Comparison of ENCODE assay signal across 8 cellular contexts in genomic region chr6:41970436-41970846, GRCh38. TPM values are rescaled to one million over a fixed set of nuclear protein-coding genes. Genes with fewer than 3 reads are reported as not detected.
DNase-seq lines count a peak whose midpoint lies in the region; ATAC-seq and TF ChIP-seq lines count a peak whose summit lies in the region.

No MANE protein-coding gene starts in this region.

- no peak overlapping the region for H3K23ac ChIP-seq in mesendoderm (ENCODE audit: low read length)

- H2BK120ac ChIP-seq in mesendoderm (ENCODE audit: low read depth, low read length), result no peak overlapping the region

- no peak overlapping the region for H2AK5ac ChIP-seq in mesendoderm (ENCODE audit: low read length)

- no peak overlapping the region for H2BK5ac ChIP-seq in mesendoderm (ENCODE audit: low read length)

- DNase-seq in HPDE6-E6E7 (ENCODE audit: extremely low spot score) (peak; percentile 20), heart left ventricle (peak in 1 of 5 donors; percentile 44), NCI-H2029 treated with DMSO at 0.1 percent for 48 hours (lab: John Stamatoyannopoulos, UW) (no peak), mesendoderm (no peak)
- peak; percentile 50 to 56 for DNase-seq in activated CD4-positive, alpha-beta T cell treated with anti-CD3 and anti-CD28 coated beads, Interleukin-2, amount 50 U/mL, for 4 hours
- peak; percentile 50 to 74 (median 52) for DNase-seq in stimulated activated CD4-positive, alpha-beta T cell treated with anti-CD3 and anti-CD28 coated beads, TNF-alpha, amount 100 ng/mL, for 24 hours (ENCODE audit: low read depth in 3 of 3)

- H3K9ac ChIP-seq in mesendoderm (ENCODE audit: low read length), result no peak overlapping the region

- H3K79me1 ChIP-seq in mesendoderm (ENCODE audit: low read length), result no peaks in the 10 kb centered on the region

- H4K5ac ChIP-seq in mesendoderm (ENCODE audit: low read length), result no peak overlapping the region

- TF ChIP-seq CTCF in heart left ventricle (IDR thresholded peaks at IDR 0.05), result no peak

- 44 to 64% (median 49%) methylated on average over 4 of the region's 4 CpGs for WGBS in heart left ventricle, 4 donors
- WGBS in mesendoderm (ENCODE audit: extremely low coverage, insufficient coverage, low lambda C conversion rate), result no CpG with 5 or more reads among the region's 4 CpGs

- H3K27me3 ChIP-seq in heart left ventricle, result no peaks in the 10 kb centered on the region
- H3K27me3 ChIP-seq in mesendoderm (ENCODE audit: insufficient read depth, low read length, poor library complexity), result no peaks in the 10 kb centered on the region

- no peak overlapping the region for H3K56ac ChIP-seq in mesendoderm (ENCODE audit: low read length)

- no peak overlapping the region for H3K4ac ChIP-seq in mesendoderm (ENCODE audit: low read depth, low read length)

- TF ChIP-seq POLR2A in heart left ventricle (IDR thresholded peaks at IDR 0.05), result no peak

- no peak overlapping the region for H3K18ac ChIP-seq in mesendoderm (ENCODE audit: low read length)

- H3K36me3 ChIP-seq in heart left ventricle, result no peaks in the 10 kb centered on the region
- H3K36me3 ChIP-seq in mesendoderm (ENCODE audit: control insufficient read depth, insufficient read depth, low read length), result no peaks in the 10 kb centered on the region

- no peak overlapping the region for H2BK15ac ChIP-seq in mesendoderm (replicated peaks; ENCODE audit: low read depth)

- no peak overlapping the region for H3K4me2 ChIP-seq in mesendoderm (ENCODE audit: low read length)

- no peaks in the 10 kb centered on the region for H3K9me3 ChIP-seq in heart left ventricle

- intact Hi-C loops in heart left ventricle (cut with DNase I), result no loop called here

- peak in 3 of 4 donors; percentile 55 to 80 (median 65) for ATAC-seq in heart left ventricle
- no peak for ATAC-seq in HG03095 (IDR thresholded peaks at IDR 0.05; ENCODE audit: unreplicated experiment)
- no peak for ATAC-seq in GM18520 (IDR thresholded peaks at IDR 0.05; ENCODE audit: unreplicated experiment)

- H3K79me2 ChIP-seq in mesendoderm (ENCODE audit: control insufficient read depth, insufficient read depth, low read length), result no peaks in the 10 kb centered on the region

- H3K4me3 ChIP-seq in heart left ventricle (no peak overlapping the region), mesendoderm (ENCODE audit: low read length) (no peak overlapping the region)

- H3K27ac ChIP-seq in heart left ventricle (peak overlapping the region in 1 of 12 donors; percentile 35), mesendoderm (ENCODE audit: low read depth, low read length) (no peak overlapping the region)

- peaks cover 0 to 31% (median 10%) of the 10 kb centered on the region in 12 donors for H3K4me1 ChIP-seq in heart left ventricle
- peaks cover 5% of the 10 kb centered on the region for H3K4me1 ChIP-seq in mesendoderm (ENCODE audit: control insufficient read depth, low read depth, low read length)

- H4K8ac ChIP-seq in mesendoderm (ENCODE audit: low read depth, low read length), result no peak overlapping the region

RNA-seq across cellular contexts. Expression of gene CCND3, which starts 28.8 kb away (rescaled TPM):
- total RNA-seq in heart left ventricle, result 100 to 1,000 TPM in 2 of 9 donors, 10 to 100 TPM in 7; 33.9 to 116 (median 46.2) TPM
- 10 to 100 TPM; 47.1 to 78.1 TPM for polyA plus RNA-seq in heart left ventricle
- 15.1 TPM for polyA plus RNA-seq in mesendoderm (2013, experiment 1 of 2)
- polyA plus RNA-seq in mesendoderm (2013, experiment 2 of 2), result 15.5 TPM

RNA-seq across cellular contexts. Expression of gene BYSL, which starts 49.1 kb away (rescaled TPM):
- 10 to 100 TPM in 4 of 9 donors, 1 to 10 TPM in 5; 4.5 to 15.3 (median 9.2) TPM for total RNA-seq in heart left ventricle
- polyA plus RNA-seq in heart left ventricle, result 10 to 100 TPM in 1 of 2 donors, 1 to 10 TPM in 1; 5.0 to 26.3 TPM
- polyA plus RNA-seq in mesendoderm (2013, experiment 1 of 2), result 37.8 TPM
- 36.4 TPM for polyA plus RNA-seq in mesendoderm (2013, experiment 2 of 2)

RNA-seq across cellular contexts. Expression of gene MED20, which starts 49.5 kb away (rescaled TPM):
- 10 to 100 TPM; 13.5 to 25.5 (median 16.9) TPM for total RNA-seq in heart left ventricle
- polyA plus RNA-seq in heart left ventricle, result 10 to 100 TPM in 1 of 2 donors, 1 to 10 TPM in 1; 9.3 to 18.5 TPM
- polyA plus RNA-seq in mesendoderm (2013, experiment 1 of 2), result 25.6 TPM
- 24.2 TPM for polyA plus RNA-seq in mesendoderm (2013, experiment 2 of 2)

Comparison
In these comparisons a context has a peak if more than half of its experiments do, and no peak if none do; other contexts are left out.
1. DNase-seq: peak in HPDE6-E6E7 (single experiment), activated CD4-positive, alpha-beta T cell treated with anti-CD3 and anti-CD28 coated beads, Interleukin-2, amount 50 U/mL, for 4 hours (2 of 2) and stimulated activated CD4-positive, alpha-beta T cell treated with anti-CD3 and anti-CD28 coated beads, TNF-alpha, amount 100 ng/mL, for 24 hours (3 of 3); none in NCI-H2029 treated with DMSO at 0.1 percent for 48 hours (single experiment) and mesendoderm (single experiment).
2. ATAC-seq: peak in heart left ventricle (3 of 4); none in HG03095 (single experiment) and GM18520 (single experiment).